11 cellular contexts compared by ENCODE assay signal in genomic region chr11:57713849-57714248, GRCh38. TPM values are rescaled to one million over a fixed set of nuclear protein-coding genes. Genes with fewer than 3 reads are reported as not detected.
DNase-seq lines count a peak whose midpoint lies in the region; ATAC-seq and TF ChIP-seq lines count a peak whose summit lies in the region.
"Had no signal": no experiment of that assay in that cellular context is flagged by ENCODE, and none has a peak within 500 bp of the region (broad histone marks: within the 10 kb centered on the region; RNA-seq: fewer than 3 reads in every experiment).

No MANE protein-coding gene starts in this region.

- no peak for TF ChIP-seq POLR2A in stomach (IDR thresholded peaks at IDR 0.05)

- CTCF ChIA-PET in activated naive CD4-positive, alpha-beta T cell treated with anti-CD3 and anti-CD28 coated beads for 36 hours (lab: Charles Lee), result interaction anchor here (0.5 to 2.4 kb wide), 2 partner anchors 28 to 86 kb away, joined by 5 to 15 read pairs; no protein-coding TSS in a partner anchor
- CTCF ChIA-PET in activated CD8-positive, alpha-beta T cell treated with anti-CD3 and anti-CD28 coated beads, Interleukin-2, amount 10 ng/mL, durations not matched to agents 7 days and 5 days (lab: Charles Lee), result interaction anchor here (1.0 to 5.9 kb wide), 4 partner anchors 9 to 146 kb away, joined by 3 to 57 read pairs (median 4); partner anchors contain the start of gene UBE2L6

- no peak for TF ChIP-seq EP300 in stomach (IDR thresholded peaks at IDR 0.05)

- H3K27me3 Mint-ChIP-seq in activated naive CD4-positive, alpha-beta T cell treated with anti-CD3 and anti-CD28 coated beads for 36 hours (ENCODE audit: low read depth), result no peaks in the 10 kb centered on the region
- no peaks in the 10 kb centered on the region for H3K27me3 Mint-ChIP-seq in activated CD8-positive, alpha-beta T cell treated with anti-CD3 and anti-CD28 coated beads, Interleukin-2, amount 10 ng/mL, durations not matched to agents 7 days and 5 days (ENCODE audit: low read depth)

- peak overlapping the region; percentile 99 for H3K4me3 Mint-ChIP-seq in activated naive CD4-positive, alpha-beta T cell treated with anti-CD3 and anti-CD28 coated beads for 36 hours
- H3K4me3 Mint-ChIP-seq in activated CD8-positive, alpha-beta T cell treated with anti-CD3 and anti-CD28 coated beads, Interleukin-2, amount 10 ng/mL, durations not matched to agents 7 days and 5 days, result peak overlapping the region; percentile 100

- H3K27ac ChIP-seq in stomach, result no peak overlapping the region

- H3K4me1 ChIP-seq in iPS-15b (ENCODE audit: control insufficient read depth, insufficient read depth, low read length), result peaks cover 2% of the 10 kb centered on the region
- peaks cover 17 to 49% (median 46%) of the 10 kb centered on the region in 4 donors for H3K4me1 ChIP-seq in stomach

- no peak overlapping the region for H3K27ac Mint-ChIP-seq in activated naive CD4-positive, alpha-beta T cell treated with anti-CD3 and anti-CD28 coated beads for 36 hours
- H3K27ac Mint-ChIP-seq in activated CD8-positive, alpha-beta T cell treated with anti-CD3 and anti-CD28 coated beads, Interleukin-2, amount 10 ng/mL, durations not matched to agents 7 days and 5 days, result peak overlapping the region; percentile 100

- H3K4me3 ChIP-seq in iPS-15b (ENCODE audit: low read depth, low read length) (peak overlapping the region; percentile 89), stomach (peak overlapping the region in 3 of 4 donors; percentile 97 to 100 (median 97))

- no peaks in the 10 kb centered on the region for H3K9me3 ChIP-seq in iPS-15b (ENCODE audit: control insufficient read depth, insufficient read depth, low read length)
- no peaks in the 10 kb centered on the region for H3K9me3 ChIP-seq in stomach
- H3K9me3 ChIP-seq: thyroid gland had no signal

- intact Hi-C loops in activated naive CD4-positive, alpha-beta T cell treated with anti-CD3 and anti-CD28 coated beads for 36 hours (cut with micrococcal nuclease), result loop anchor here (2.0 to 5.0 kb wide), 3 partner anchors 79 to 1953 kb away; partner anchors contain the start of genes FAM111A and PATL1
- intact Hi-C loops in stomach (cut with DNase I; ENCODE audit: low total_unique reads), result no loop called here

- H3K27me3 ChIP-seq in iPS-15b (ENCODE audit: control insufficient read depth, insufficient read depth, low read length) (no peaks in the 10 kb centered on the region), stomach (no peaks in the 10 kb centered on the region)
- H3K27me3 ChIP-seq: thyroid gland had no signal

- peaks cover 10% of the 10 kb centered on the region for H3K36me3 Mint-ChIP-seq in activated naive CD4-positive, alpha-beta T cell treated with anti-CD3 and anti-CD28 coated beads for 36 hours (ENCODE audit: low read depth)
- peaks cover 20% of the 10 kb centered on the region for H3K36me3 Mint-ChIP-seq in activated CD8-positive, alpha-beta T cell treated with anti-CD3 and anti-CD28 coated beads, Interleukin-2, amount 10 ng/mL, durations not matched to agents 7 days and 5 days (ENCODE audit: low read depth)

- peak overlapping the region; percentile 96 for H3K9ac ChIP-seq in iPS-15b (ENCODE audit: low read depth, low read length)

- no peak for ATAC-seq in activated CD8-positive, alpha-beta T cell treated with anti-CD3 and anti-CD28 coated beads, Interleukin-2, amount 10 ng/mL, durations not matched to agents 7 days and 5 days
- ATAC-seq in HG03354 (IDR thresholded peaks at IDR 0.05; ENCODE audit: poor library complexity, severe bottlenecking, unreplicated experiment) (no peak), GM21737 (IDR thresholded peaks at IDR 0.05; ENCODE audit: unreplicated experiment) (no peak)

- TF ChIP-seq CTCF in stomach (IDR thresholded peaks at IDR 0.05), result no peak

- H3K36me3 ChIP-seq in iPS-15b (ENCODE audit: control insufficient read depth, insufficient read depth, low read length) (no peaks in the 10 kb centered on the region), stomach (peaks cover under 1 to 14% (median 12%) of the 10 kb centered on the region in 4 donors)

- no peak for DNase-seq in activated naive CD4-positive, alpha-beta T cell treated with anti-CD3 and anti-CD28 coated beads for 36 hours
- no peak for DNase-seq in activated naive CD4-positive, alpha-beta T cell (lab: John Stamatoyannopoulos, UW)
- no peak for DNase-seq in activated CD8-positive, alpha-beta T cell treated with anti-CD3 and anti-CD28 coated beads, Interleukin-2, amount 10 ng/mL, durations not matched to agents 7 days and 5 days
- DNase-seq in stomach (no peak), DMS153 treated with DMSO at 0.1 percent for 48 hours (lab: John Stamatoyannopoulos, UW; ENCODE audit: unreplicated experiment) (no peak)
- DNase-seq: DMS 273 treated with DMSO at 0.1 percent for 48 hours, NCI-H2171, thyroid gland had no signal

- H3K9me3 Mint-ChIP-seq in activated naive CD4-positive, alpha-beta T cell treated with anti-CD3 and anti-CD28 coated beads for 36 hours, result no peaks in the 10 kb centered on the region
- H3K9me3 Mint-ChIP-seq in activated CD8-positive, alpha-beta T cell treated with anti-CD3 and anti-CD28 coated beads, Interleukin-2, amount 10 ng/mL, durations not matched to agents 7 days and 5 days (ENCODE audit: insufficient read depth), result no peaks in the 10 kb centered on the region

- POLR2A ChIA-PET in activated CD8-positive, alpha-beta T cell treated with anti-CD3 and anti-CD28 coated beads, Interleukin-2, amount 10 ng/mL, durations not matched to agents 7 days and 5 days (lab: Charles Lee), result interaction anchor here (0.7 kb wide), 1 partner anchor 28 kb away, joined by 4 read pairs; the partner anchor contains the start of gene SELENOH

- H3K4me1 Mint-ChIP-seq in activated naive CD4-positive, alpha-beta T cell treated with anti-CD3 and anti-CD28 coated beads for 36 hours (ENCODE audit: low read depth), result peaks cover 50% of the 10 kb centered on the region
- peaks cover 37% of the 10 kb centered on the region for H3K4me1 Mint-ChIP-seq in activated CD8-positive, alpha-beta T cell treated with anti-CD3 and anti-CD28 coated beads, Interleukin-2, amount 10 ng/mL, durations not matched to agents 7 days and 5 days (ENCODE audit: low read depth)

- WGBS in stomach, 5 donors, result 86 to 96% (median 92%) methylated on average over 2 of the region's 2 CpGs

RNA-seq across cellular contexts. Expression of gene TMX2, which starts 1.5 kb away (rescaled TPM):
- total RNA-seq in activated naive CD4-positive, alpha-beta T cell treated with anti-CD3 and anti-CD28 coated beads for 36 hours, result 10 to 100 TPM; 49.8 to 54.7 TPM
- total RNA-seq in activated CD8-positive, alpha-beta T cell treated with anti-CD3 and anti-CD28 coated beads, Interleukin-2, amount 10 ng/mL, durations not matched to agents 7 days and 5 days, result 10 to 100 TPM; 65.0 to 68.7 TPM
- 10 to 100 TPM; 20.1 to 72.3 (median 38.1) TPM for total RNA-seq in stomach
- polyA plus RNA-seq in stomach, result 10 to 100 TPM; 34.5 to 57.6 (median 35.2) TPM

RNA-seq across cellular contexts. Expression of gene MED19, which starts 1.8 kb away (rescaled TPM):
- total RNA-seq in activated naive CD4-positive, alpha-beta T cell treated with anti-CD3 and anti-CD28 coated beads for 36 hours, result 1 to 10 TPM; 8.2 to 9.0 TPM
- 10 to 100 TPM; 13.6 to 14.9 TPM for total RNA-seq in activated CD8-positive, alpha-beta T cell treated with anti-CD3 and anti-CD28 coated beads, Interleukin-2, amount 10 ng/mL, durations not matched to agents 7 days and 5 days
- total RNA-seq in stomach, result 10 to 100 TPM in 3 of 5 donors, 1 to 10 TPM in 1, not detected in 1; 4.4 to 31.7 (median 18.8) TPM
- 10 to 100 TPM; 14.2 to 23.2 (median 16.8) TPM for polyA plus RNA-seq in stomach

RNA-seq across cellular contexts. Expression of gene SELENOH, which starts 27.4 kb away (rescaled TPM):
- 100 to 1,000 TPM; 249 to 282 TPM for total RNA-seq in activated naive CD4-positive, alpha-beta T cell treated with anti-CD3 and anti-CD28 coated beads for 36 hours
- total RNA-seq in activated CD8-positive, alpha-beta T cell treated with anti-CD3 and anti-CD28 coated beads, Interleukin-2, amount 10 ng/mL, durations not matched to agents 7 days and 5 days, result 100 to 1,000 TPM; 204 to 210 TPM
- total RNA-seq in stomach, result 100 to 1,000 TPM in 4 of 5 donors, 10 to 100 TPM in 1; 33.8 to 234 (median 152) TPM
- 100 to 1,000 TPM; 158 to 194 (median 183) TPM for polyA plus RNA-seq in stomach

RNA-seq across cellular contexts. Expression of gene BTBD18, which starts 37.8 kb away (rescaled TPM):
- not detected for total RNA-seq in activated naive CD4-positive, alpha-beta T cell treated with anti-CD3 and anti-CD28 coated beads for 36 hours
- total RNA-seq in activated CD8-positive, alpha-beta T cell treated with anti-CD3 and anti-CD28 coated beads, Interleukin-2, amount 10 ng/mL, durations not matched to agents 7 days and 5 days, result not detected
- total RNA-seq in stomach, result not detected
- polyA plus RNA-seq in stomach, result not detected
- total RNA-seq: thyroid gland had no signal

RNA-seq across cellular contexts. Expression of gene ZDHHC5, which starts 45.9 kb away (rescaled TPM):
- 10 to 100 TPM; 38.5 to 46.6 TPM for total RNA-seq in activated naive CD4-positive, alpha-beta T cell treated with anti-CD3 and anti-CD28 coated beads for 36 hours
- 10 to 100 TPM; 77.8 to 82.4 TPM for total RNA-seq in activated CD8-positive, alpha-beta T cell treated with anti-CD3 and anti-CD28 coated beads, Interleukin-2, amount 10 ng/mL, durations not matched to agents 7 days and 5 days
- total RNA-seq in stomach, result 10 to 100 TPM; 21.0 to 72.8 (median 39.8) TPM
- 10 to 100 TPM; 11.2 to 21.9 (median 14.3) TPM for polyA plus RNA-seq in stomach
